In genomic region chr18:23740105-23740830, GRCh38 we compare ENCODE assay signal across 2 cellular contexts.
TF ChIP-seq lines count a peak whose summit lies in the region.

No MANE protein-coding gene starts in this region.

TF ChIP-seq in A549, 52 proteins besides CTCF, POLR2A, EP300 and RAD21 (continued from another document):
- TF ChIP-seq HMGXB4 (CRISPR knock-in tag; IDR thresholded peaks at IDR 0.05; ENCODE audit: borderline replicate concordance) (no peak), ZSCAN20 (CRISPR knock-in tag; IDR thresholded peaks at IDR 0.05) (no peak), ESRRA (IDR thresholded peaks at IDR 0.05; ENCODE audit: borderline replicate concordance, low read length) (no peak), EHF (CRISPR knock-in tag; IDR thresholded peaks at IDR 0.05) (no peak), KDM1A (IDR thresholded peaks at IDR 0.05; ENCODE audit: low read depth) (no peak), FOSB (CRISPR knock-in tag; IDR thresholded peaks at IDR 0.05) (no peak)

TF ChIP-seq in HEK293, 187 proteins besides CTCF, POLR2A, EP300 and RAD21 (continued from another document and continues in another):
- peak; percentile 18; the same call in 1 of the 2 replicates for TF ChIP-seq ZBTB11 (tag by site-specific recombination; conservative IDR thresholded peaks at IDR 0.05; ENCODE audit: low read depth)
- TF ChIP-seq, protein P1, sequence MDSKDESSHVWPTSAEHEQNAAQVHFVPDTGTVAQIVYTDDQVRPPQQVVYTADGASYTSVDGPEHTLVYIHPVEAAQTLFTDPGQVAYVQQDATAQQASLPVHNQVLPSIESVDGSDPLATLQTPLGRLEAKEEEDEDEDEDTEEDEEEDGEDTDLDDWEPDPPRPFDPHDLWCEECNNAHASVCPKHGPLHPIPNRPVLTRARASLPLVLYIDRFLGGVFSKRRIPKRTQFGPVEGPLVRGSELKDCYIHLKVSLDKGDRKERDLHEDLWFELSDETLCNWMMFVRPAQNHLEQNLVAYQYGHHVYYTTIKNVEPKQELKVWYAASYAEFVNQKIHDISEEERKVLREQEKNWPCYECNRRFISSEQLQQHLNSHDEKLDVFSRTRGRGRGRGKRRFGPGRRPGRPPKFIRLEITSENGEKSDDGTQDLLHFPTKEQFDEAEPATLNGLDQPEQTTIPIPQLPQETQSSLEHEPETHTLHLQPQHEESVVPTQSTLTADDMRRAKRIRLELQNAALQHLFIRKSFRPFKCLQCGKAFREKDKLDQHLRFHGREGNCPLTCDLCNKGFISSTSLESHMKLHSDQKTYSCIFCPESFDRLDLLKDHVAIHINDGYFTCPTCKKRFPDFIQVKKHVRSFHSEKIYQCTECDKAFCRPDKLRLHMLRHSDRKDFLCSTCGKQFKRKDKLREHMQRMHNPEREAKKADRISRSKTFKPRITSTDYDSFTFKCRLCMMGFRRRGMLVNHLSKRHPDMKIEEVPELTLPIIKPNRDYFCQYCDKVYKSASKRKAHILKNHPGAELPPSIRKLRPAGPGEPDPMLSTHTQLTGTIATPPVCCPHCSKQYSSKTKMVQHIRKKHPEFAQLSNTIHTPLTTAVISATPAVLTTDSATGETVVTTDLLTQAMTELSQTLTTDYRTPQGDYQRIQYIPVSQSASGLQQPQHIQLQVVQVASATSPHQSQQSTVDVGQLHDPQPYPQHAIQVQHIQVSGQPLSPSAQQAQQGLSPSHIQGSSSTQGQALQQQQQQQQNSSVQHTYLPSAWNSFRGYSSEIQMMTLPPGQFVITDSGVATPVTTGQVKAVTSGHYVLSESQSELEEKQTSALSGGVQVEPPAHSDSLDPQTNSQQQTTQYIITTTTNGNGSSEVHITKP (tag by site-specific recombination; IDR thresholded peaks at IDR 0.05): peak; percentile 81
- no peak for TF ChIP-seq ZNF366 (tag by site-specific recombination; conservative IDR thresholded peaks at IDR 0.05)
- TF ChIP-seq ZNF488 (tag by site-specific recombination; IDR thresholded peaks at IDR 0.05): no peak
- peak; percentile 61 for TF ChIP-seq FEZF1 (tag by site-specific recombination; IDR thresholded peaks at IDR 0.05)
- 0 out of 2 replicates have a peak, but pooled peaks have one; percentile 41 for TF ChIP-seq YY2 (tag by site-specific recombination; IDR thresholded peaks at IDR 0.05)
- no peak for TF ChIP-seq ZNF211 (tag by site-specific recombination; IDR thresholded peaks at IDR 0.05; ENCODE audit: low read depth)
- TF ChIP-seq ZNF391 (tag by site-specific recombination; IDR thresholded peaks at IDR 0.05; ENCODE audit: borderline replicate concordance, low read depth): no peak
- no peak for TF ChIP-seq ZNF664 (tag by site-specific recombination; IDR thresholded peaks at IDR 0.05)
- no peak for TF ChIP-seq ZSCAN30 (tag by site-specific recombination; IDR thresholded peaks at IDR 0.05)
- peak; percentile 37; the same call in 1 of the 2 replicates for TF ChIP-seq ZNF629 (tag by site-specific recombination; IDR thresholded peaks at IDR 0.05)
- TF ChIP-seq KLF8 (tag by site-specific recombination; IDR thresholded peaks at IDR 0.05): no peak
- TF ChIP-seq ZNF23 (tag by site-specific recombination; IDR thresholded peaks at IDR 0.05; ENCODE audit: borderline replicate concordance): no peak
- no peak for TF ChIP-seq ZFP3 (tag by site-specific recombination; IDR thresholded peaks at IDR 0.05; ENCODE audit: low read depth)
- TF ChIP-seq ZNF214 (tag by site-specific recombination; IDR thresholded peaks at IDR 0.05; ENCODE audit: borderline replicate concordance): no peak
- peak; percentile 89 for TF ChIP-seq WT1 (tag by site-specific recombination; IDR thresholded peaks at IDR 0.05)
- peak; percentile 77; the same call in 1 of the 2 replicates for TF ChIP-seq ZNF394 (tag by site-specific recombination; IDR thresholded peaks at IDR 0.05; ENCODE audit: borderline replicate concordance)
- TF ChIP-seq PBX3 (CRISPR knock-in tag; IDR thresholded peaks at IDR 0.05): no peak
- no peak for TF ChIP-seq ZNF148 (tag by site-specific recombination; IDR thresholded peaks at IDR 0.05; ENCODE audit: borderline replicate concordance)
- TF ChIP-seq PRDM1 (tag by site-specific recombination; IDR thresholded peaks at IDR 0.05): peak; percentile 81
- TF ChIP-seq ZNF677 (tag by site-specific recombination; IDR thresholded peaks at IDR 0.05): no peak
- TF ChIP-seq, protein P2, sequence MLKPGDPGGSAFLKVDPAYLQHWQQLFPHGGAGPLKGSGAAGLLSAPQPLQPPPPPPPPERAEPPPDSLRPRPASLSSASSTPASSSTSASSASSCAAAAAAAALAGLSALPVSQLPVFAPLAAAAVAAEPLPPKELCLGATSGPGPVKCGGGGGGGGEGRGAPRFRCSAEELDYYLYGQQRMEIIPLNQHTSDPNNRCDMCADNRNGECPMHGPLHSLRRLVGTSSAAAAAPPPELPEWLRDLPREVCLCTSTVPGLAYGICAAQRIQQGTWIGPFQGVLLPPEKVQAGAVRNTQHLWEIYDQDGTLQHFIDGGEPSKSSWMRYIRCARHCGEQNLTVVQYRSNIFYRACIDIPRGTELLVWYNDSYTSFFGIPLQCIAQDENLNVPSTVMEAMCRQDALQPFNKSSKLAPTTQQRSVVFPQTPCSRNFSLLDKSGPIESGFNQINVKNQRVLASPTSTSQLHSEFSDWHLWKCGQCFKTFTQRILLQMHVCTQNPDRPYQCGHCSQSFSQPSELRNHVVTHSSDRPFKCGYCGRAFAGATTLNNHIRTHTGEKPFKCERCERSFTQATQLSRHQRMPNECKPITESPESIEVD (tag by site-specific recombination; IDR thresholded peaks at IDR 0.05): peak; percentile 90
- no peak for TF ChIP-seq ZNF544 (tag by site-specific recombination; IDR thresholded peaks at IDR 0.05)
- 0 out of 2 replicates have a peak, but pooled peaks have one; percentile 30 for TF ChIP-seq ZXDB (tag by site-specific recombination; IDR thresholded peaks at IDR 0.05)
- TF ChIP-seq ZNF830 (tag by site-specific recombination; IDR thresholded peaks at IDR 0.05; ENCODE audit: low read depth): no peak
- TF ChIP-seq ZNF280D (tag by site-specific recombination; IDR thresholded peaks at IDR 0.05): no peak
- TF ChIP-seq ZBTB20 (tag by site-specific recombination; IDR thresholded peaks at IDR 0.05): no peak
- TF ChIP-seq ZNF274 (IDR thresholded peaks at IDR 0.05; ENCODE audit: low read length): no peak
- TF ChIP-seq ZNF274 (tag by site-specific recombination; IDR thresholded peaks at IDR 0.05; ENCODE audit: borderline replicate concordance): no peak
- no peak for TF ChIP-seq YY1 (tag by site-specific recombination; IDR thresholded peaks at IDR 0.05)
- no peak for TF ChIP-seq ZNF449 (tag by site-specific recombination; IDR thresholded peaks at IDR 0.05)
- peak; percentile 70 for TF ChIP-seq ZNF843 (tag by site-specific recombination; IDR thresholded peaks at IDR 0.05)
